8 cellular contexts compared by ENCODE assay signal in the genomic region with DNA sequence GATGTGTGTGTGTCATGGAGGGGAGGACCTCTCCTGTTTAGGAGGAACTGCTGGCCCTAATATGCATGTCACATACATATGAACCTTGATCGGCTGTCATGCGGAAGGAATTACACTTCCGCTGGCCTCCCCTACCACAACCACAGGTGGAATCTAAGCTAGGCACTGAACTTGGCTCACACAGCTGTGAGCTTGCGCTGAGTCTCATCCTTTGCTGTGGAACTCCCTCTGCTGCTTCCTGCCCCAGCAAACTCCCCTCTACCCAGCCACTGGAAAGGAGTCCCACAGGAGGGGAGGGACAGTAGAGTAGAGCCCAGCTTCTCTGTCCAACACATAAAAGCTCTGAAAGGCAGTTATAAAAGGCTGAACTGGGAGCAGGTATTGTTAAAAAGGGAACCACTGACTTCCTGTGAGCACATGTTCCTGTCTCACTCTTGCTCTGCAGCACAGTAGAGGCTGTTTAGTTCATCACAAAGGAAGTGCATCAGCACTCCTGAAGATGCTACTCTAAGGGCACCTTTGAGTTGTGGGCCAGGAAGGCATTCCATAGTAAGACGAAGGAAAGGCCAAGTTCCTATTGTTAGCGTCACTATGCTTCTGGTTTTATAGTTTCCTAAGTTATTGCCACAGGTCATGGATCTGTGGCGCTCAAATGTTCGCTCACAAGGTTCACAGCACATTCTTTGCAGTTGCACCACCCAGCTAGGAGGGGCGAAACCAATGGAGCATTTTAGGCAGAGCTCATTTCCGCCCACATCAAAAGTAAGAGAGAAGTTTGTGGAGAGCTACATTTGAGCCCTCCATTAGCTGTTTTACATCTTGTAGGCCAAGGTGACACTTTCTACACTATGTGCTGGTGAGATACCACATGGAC. TPM values are rescaled to one million over a fixed set of nuclear protein-coding genes. Genes with fewer than 3 reads are reported as not detected.
DNase-seq lines count a peak whose midpoint lies in the region; ATAC-seq and TF ChIP-seq lines count a peak whose summit lies in the region.

No MANE protein-coding gene starts in this region.

- H3K18ac ChIP-seq in mesenchymal stem cell (ENCODE audit: low read depth in 1 of 2, low read length in 2 of 2), result no peak overlapping the region

- no peak overlapping the region for H2AK5ac ChIP-seq in mesenchymal stem cell (ENCODE audit: low read length, severe bottlenecking)

- no peaks in the 10 kb centered on the region for H3K79me1 ChIP-seq in mesenchymal stem cell (replicated peaks; ENCODE audit: low read length, poor library complexity, severe bottlenecking)

- H3K4ac ChIP-seq in mesenchymal stem cell (ENCODE audit: low read depth in 1 of 2, low read length in 2 of 2), result no peak overlapping the region

- H3K23ac ChIP-seq in mesenchymal stem cell (ENCODE audit: low read length in 2 of 2), result no peak overlapping the region

- H2BK12ac ChIP-seq in mesenchymal stem cell (ENCODE audit: low read length in 2 of 2), result no peak overlapping the region

- no peak overlapping the region for H3K4me3 Mint-ChIP-seq in WTC11

- no peaks in the 10 kb centered on the region for H3K4me1 ChIP-seq in mesenchymal stem cell (ENCODE audit: control insufficient read depth, insufficient read depth, low read depth, low read length)

- H4K91ac ChIP-seq in mesenchymal stem cell (ENCODE audit: low read length), result no peak overlapping the region

- no peaks in the 10 kb centered on the region for H3K27me3 Mint-ChIP-seq in WTC11 (ENCODE audit: low read depth)

- WGBS in mesenchymal stem cell, result 95% methylated on average over 9 of the region's 10 CpGs

- no peaks in the 10 kb centered on the region for H3K9me3 ChIP-seq in mesenchymal stem cell (ENCODE audit: control insufficient read depth, low read length)

- no peak overlapping the region for H2AFZ ChIP-seq in mesenchymal stem cell (ENCODE audit: low read depth, low read length)

- no peak overlapping the region for H2BK120ac ChIP-seq in mesenchymal stem cell (ENCODE audit: low read depth, low read length)

- no peaks in the 10 kb centered on the region for H3K9me3 Mint-ChIP-seq in WTC11

- H3K4me3 ChIP-seq in mesenchymal stem cell (ENCODE audit: insufficient read depth in 1 of 2, low read depth in 1 of 2, low read length in 2 of 2), result no peak overlapping the region

- no peak overlapping the region for H2BK15ac ChIP-seq in mesenchymal stem cell (ENCODE audit: low read depth, poor library complexity, severe bottlenecking)

- H3K4me1 Mint-ChIP-seq in WTC11, result peaks cover 9% of the 10 kb centered on the region

- H3K27ac ChIP-seq in mesenchymal stem cell (ENCODE audit: low read length, poor library complexity, severe bottlenecking), result no peak overlapping the region

- no peaks in the 10 kb centered on the region for H3K36me3 Mint-ChIP-seq in WTC11

- TF ChIP-seq CTCF in WTC11 (IDR thresholded peaks at IDR 0.05), result no peak

- CTCF ChIA-PET in WTC11 (lab: Charles Lee), result no interaction called here

- POLR2A ChIA-PET in WTC11 (lab: Charles Lee), result no interaction called here

- H3K27ac Mint-ChIP-seq in WTC11, result no peak overlapping the region

- H2BK5ac ChIP-seq in mesenchymal stem cell (ENCODE audit: low read depth, low read length, poor library complexity, severe bottlenecking), result no peak overlapping the region

- no peak overlapping the region for H3K4me2 ChIP-seq in mesenchymal stem cell (ENCODE audit: low read length, poor library complexity, severe bottlenecking)

- no peak overlapping the region for H3K14ac ChIP-seq in mesenchymal stem cell (ENCODE audit: low read length in 2 of 2)

- H3K36me3 ChIP-seq in mesenchymal stem cell (ENCODE audit: control insufficient read depth in 1 of 2, insufficient read depth in 2 of 2, low read depth in 1 of 2, low read length in 2 of 2), result no peaks in the 10 kb centered on the region

- no peaks in the 10 kb centered on the region for H3K27me3 ChIP-seq in mesenchymal stem cell (ENCODE audit: control insufficient read depth in 1 of 2, insufficient read depth in 1 of 2, low read length in 2 of 2)

- ATAC-seq in GM19324 (IDR thresholded peaks at IDR 0.05; ENCODE audit: low FRiP score, unreplicated experiment) (peak; percentile 83), HG03159 (IDR thresholded peaks at IDR 0.05; ENCODE audit: unreplicated experiment) (peak; percentile 68), WTC11 (peak; percentile 28; the same call in 1 of the 2 replicates)

- no peak for DNase-seq in WTC11 (ENCODE audit: low spot score)
- peak; percentile 66 for DNase-seq in germinal center (ENCODE audit: low spot score)
- peak; percentile 73 for DNase-seq in stimulated activated CD8-positive, alpha-beta memory T cell treated with anti-CD3 and anti-CD28 coated beads, Interleukin-4, amount 100 ng/mL, for 48 hours
- DNase-seq in mesenchymal stem cell, result no peak
- DNase-seq in ureter (ENCODE audit: low spot score), result no peak
- no peak for DNase-seq in occipital lobe (lab: John Stamatoyannopoulos, UW)

- no peak overlapping the region for H4K8ac ChIP-seq in mesenchymal stem cell (ENCODE audit: low read length)

- H3K9ac ChIP-seq in mesenchymal stem cell (ENCODE audit: low read length), result no peak overlapping the region

TF ChIP-seq in WTC11, 78 proteins besides CTCF, POLR2A, EP300 and RAD21 (continues in another document):
- TF ChIP-seq PRDM15 (CRISPR knock-in tag; IDR thresholded peaks at IDR 0.05), result no peak
- no peak for TF ChIP-seq ZBTB21 (CRISPR knock-in tag; IDR thresholded peaks at IDR 0.05; ENCODE audit: borderline replicate concordance)
- no peak for TF ChIP-seq ZNF532 (CRISPR knock-in tag; IDR thresholded peaks at IDR 0.05; ENCODE audit: borderline replicate concordance)

RNA-seq across cellular contexts. Expression of gene PTPRC, which starts 17.7 kb away (rescaled TPM):
- total RNA-seq in WTC11 (2021), result 0.71 to 1.4 TPM (median 1.2 TPM) in 3 replicates
- polyA plus RNA-seq in mesenchymal stem cell (2013, experiment 1 of 2), result 0.01 TPM
- 0.01 TPM for polyA plus RNA-seq in mesenchymal stem cell (2013, experiment 2 of 2)
- 35.1 TPM for total RNA-seq in ureter
- total RNA-seq in occipital lobe, result 4.5 TPM

Comparison
In these comparisons a context has a peak if more than half of its experiments do, and no peak if none do; other contexts are left out.
1. ATAC-seq: peak in every context shown above with its lines; median percentile 83 in GM19324; 68 in HG03159; 28 in WTC11.
2. DNase-seq: peak in germinal center (single experiment) and stimulated activated CD8-positive, alpha-beta memory T cell treated with anti-CD3 and anti-CD28 coated beads, Interleukin-4, amount 100 ng/mL, for 48 hours (single experiment); none in WTC11 (single experiment), mesenchymal stem cell (single experiment), ureter (single experiment) and occipital lobe (single experiment).